Comparison of ENCODE assay signal across 8 cellular contexts in genomic region chr5:151537044-151537443, GRCh38. TPM values are rescaled to one million over a fixed set of nuclear protein-coding genes. Genes with fewer than 3 reads are reported as not detected.
"Had no signal": no experiment of that assay in that cellular context is flagged by ENCODE, and none has a peak within 500 bp of the region (broad histone marks: within the 10 kb centered on the region; RNA-seq: fewer than 3 reads in every experiment).

No MANE protein-coding gene starts in this region.

- H3K4me3 Mint-ChIP-seq: IgD-negative memory B cell had no signal

- FAIRE-seq: HepG2, HTR-8/SVneo, K562 had no signal

- H3K27ac Mint-ChIP-seq: IgD-negative memory B cell had no signal

- ATAC-seq: HepG2, K562 had no signal

- H3K9me3 Mint-ChIP-seq: IgD-negative memory B cell had no signal

- DNase-seq: IMR-90, KBM-7 had no signal

- H3K27ac ChIP-seq: HL-60 had no signal

- H3K4me3 ChIP-seq: K562 had no signal

RNA-seq across cellular contexts. Expression of gene FAT2, which starts 54.1 kb away (rescaled TPM):
- total RNA-seq: HepG2, HT-29, K562 had no signal
